ENCODE assay signal across 8 cellular contexts in genomic region chr7:104945599-104945956, GRCh38.
DNase-seq lines count a peak whose midpoint lies in the region; ATAC-seq and TF ChIP-seq lines count a peak whose summit lies in the region.

No MANE protein-coding gene starts in this region.

- no peak overlapping the region for H3K4me3 Mint-ChIP-seq in neural crest cell

- TF ChIP-seq CTCF in OCI-LY1 (IDR thresholded peaks at IDR 0.05; ENCODE audit: low read length) = no peak
- TF ChIP-seq CTCF in neural crest cell (conservative IDR thresholded peaks at IDR 0.05) = no peak

- peak overlapping the region; percentile 5 to 89 (median 78); a peak in 19 of 20 replicates for H3K4me3 ChIP-seq in BLaER1 treated with 17β-estradiol and CSF1 and Interleukin-3, amounts not matched to agents 10 nM and 100 nM
- H3K4me3 ChIP-seq in OCI-LY1 (ENCODE audit: low read depth, low read length, poor library complexity, severe bottlenecking) = peak overlapping the region; percentile 62

- H2AFZ ChIP-seq in OCI-LY1 (ENCODE audit: low read length) = no peak overlapping the region

- peaks cover 0 to 36% (median 21%) of the 10 kb centered on the region in 11 experiments; a peak in 16 of 22 replicates for H3K36me3 ChIP-seq in BLaER1 treated with 17β-estradiol and CSF1 and Interleukin-3, amounts not matched to agents 10 nM and 100 nM
- no peaks in the 10 kb centered on the region for H3K36me3 ChIP-seq in OCI-LY1 (ENCODE audit: insufficient read depth, low read length)

- H3K9me3 ChIP-seq in BLaER1 treated with 17β-estradiol and CSF1 and Interleukin-3, amounts not matched to agents 10 nM and 100 nM (replicated peaks in 1 of 11) = peaks cover 0 to 7% (median under 1%) of the 10 kb centered on the region in 11 experiments; a peak in 7 of 22 replicates
- no peaks in the 10 kb centered on the region for H3K9me3 ChIP-seq in OCI-LY1 (ENCODE audit: low read length)

- no peaks in the 10 kb centered on the region for H3K27me3 Mint-ChIP-seq in neural crest cell (ENCODE audit: low read depth)

- no peak for ATAC-seq in HG03039 (IDR thresholded peaks at IDR 0.05; ENCODE audit: unreplicated experiment)

- CTCF ChIA-PET in HEK293T (lab: Yijun Ruan, JAX) = no interaction called here

- H3F3A ChIP-seq in OCI-LY1 (ENCODE audit: insufficient read depth, low read length) = peaks cover 18% of the 10 kb centered on the region

- no peaks in the 10 kb centered on the region for H3K9me2 ChIP-seq in OCI-LY1 (ENCODE audit: low read depth, low read length)

- POLR2A ChIA-PET in HEK293T (lab: Yijun Ruan, JAX) = interaction anchor here (0.8 kb wide), 1 partner anchor 19 kb away, joined by 4 read pairs; no protein-coding TSS in a partner anchor

- peak overlapping the region; percentile 70 to 98 (median 87) for H3K9ac ChIP-seq in BLaER1 treated with 17β-estradiol and CSF1 and Interleukin-3, amounts not matched to agents 10 nM and 100 nM
- peak overlapping the region; percentile 64 for H3K9ac ChIP-seq in OCI-LY1 (ENCODE audit: low read length)

- peaks cover 0 to 11% (median 0%) of the 10 kb centered on the region in 11 experiments; a peak in 6 of 22 replicates for H4K20me1 ChIP-seq in BLaER1 treated with 17β-estradiol and CSF1 and Interleukin-3, amounts not matched to agents 10 nM and 100 nM
- no peaks in the 10 kb centered on the region for H4K20me1 ChIP-seq in OCI-LY1 (ENCODE audit: insufficient read depth, low read length)

- no peaks in the 10 kb centered on the region for H3K27me3 ChIP-seq in BLaER1 treated with 17β-estradiol and CSF1 and Interleukin-3, amounts not matched to agents 10 nM and 100 nM
- no peaks in the 10 kb centered on the region for H3K27me3 ChIP-seq in OCI-LY1 (ENCODE audit: insufficient read depth, low read length)

- H3K79me2 ChIP-seq in OCI-LY1 (ENCODE audit: insufficient read depth, low read length) = no peaks in the 10 kb centered on the region

- DNase-seq in dermis blood vessel endothelial cell (peak; percentile 35), neural crest cell (ENCODE audit: low read depth, low spot score) (no peak), HEK293T (ENCODE audit: extremely low spot score) (no peak), retina (no peak)
- no peak for DNase-seq in activated CD4-positive, CD25-positive, alpha-beta regulatory T cell (lab: John Stamatoyannopoulos, UW)

- H3K9me3 Mint-ChIP-seq in neural crest cell = peaks cover 4% of the 10 kb centered on the region

- H3K4me1 Mint-ChIP-seq in neural crest cell = peaks cover 33% of the 10 kb centered on the region

- H3K4me1 ChIP-seq in BLaER1 treated with 17β-estradiol and CSF1 and Interleukin-3, amounts not matched to agents 10 nM and 100 nM = peaks cover 52 to 92% (median 78%) of the 10 kb centered on the region in 10 experiments
- peaks cover 90% of the 10 kb centered on the region for H3K4me1 ChIP-seq in OCI-LY1 (ENCODE audit: insufficient read depth, low read length, severe bottlenecking)

- H3K4me2 ChIP-seq in BLaER1 treated with 17β-estradiol and CSF1 and Interleukin-3, amounts not matched to agents 10 nM and 100 nM = peak overlapping the region; percentile 76 to 96 (median 86)
- peak overlapping the region; percentile 69 for H3K4me2 ChIP-seq in OCI-LY1 (ENCODE audit: low read length)

- H3K27ac ChIP-seq in BLaER1 treated with 17β-estradiol and CSF1 and Interleukin-3, amounts not matched to agents 10 nM and 100 nM = peak overlapping the region; percentile 91 to 100 (median 96)
- H3K27ac ChIP-seq in OCI-LY1 (ENCODE audit: low read depth, low read length, poor library complexity, severe bottlenecking) = peak overlapping the region; percentile 99

- H3K36me3 Mint-ChIP-seq in neural crest cell (ENCODE audit: low read depth) = peaks cover 2% of the 10 kb centered on the region

- H3K27ac Mint-ChIP-seq in neural crest cell (ENCODE audit: unreplicated experiment) = peak overlapping the region; percentile 96

TF ChIP-seq in HEK293T, 16 proteins besides CTCF, POLR2A, EP300 and RAD21:
- TF ChIP-seq L3MBTL2 (conservative IDR thresholded peaks at IDR 0.05) (no peak), NFRKB (IDR thresholded peaks at IDR 0.05) (no peak), FOXK2 (IDR thresholded peaks at IDR 0.05) (no peak), SP1 (IDR thresholded peaks at IDR 0.05) (no peak), ELF4 (IDR thresholded peaks at IDR 0.05) (no peak), FOXA1 (IDR thresholded peaks at IDR 0.05) (no peak), ZNF384 (IDR thresholded peaks at IDR 0.05) (no peak), CTBP1 (IDR thresholded peaks at IDR 0.05; ENCODE audit: borderline replicate concordance) (no peak), HDGF (IDR thresholded peaks at IDR 0.05; ENCODE audit: borderline replicate concordance) (no peak), FOXM1 (IDR thresholded peaks at IDR 0.05; ENCODE audit: borderline replicate concordance) (no peak), BHLHE40 (IDR thresholded peaks at IDR 0.05; ENCODE audit: borderline replicate concordance) (no peak), TARDBP (IDR thresholded peaks at IDR 0.05) (no peak), LEF1 (IDR thresholded peaks at IDR 0.05; ENCODE audit: borderline replicate concordance) (no peak), SUZ12 (IDR thresholded peaks at IDR 0.05) (no peak), ARNT (IDR thresholded peaks at IDR 0.05) (no peak)
- TF ChIP-seq, protein P1, sequence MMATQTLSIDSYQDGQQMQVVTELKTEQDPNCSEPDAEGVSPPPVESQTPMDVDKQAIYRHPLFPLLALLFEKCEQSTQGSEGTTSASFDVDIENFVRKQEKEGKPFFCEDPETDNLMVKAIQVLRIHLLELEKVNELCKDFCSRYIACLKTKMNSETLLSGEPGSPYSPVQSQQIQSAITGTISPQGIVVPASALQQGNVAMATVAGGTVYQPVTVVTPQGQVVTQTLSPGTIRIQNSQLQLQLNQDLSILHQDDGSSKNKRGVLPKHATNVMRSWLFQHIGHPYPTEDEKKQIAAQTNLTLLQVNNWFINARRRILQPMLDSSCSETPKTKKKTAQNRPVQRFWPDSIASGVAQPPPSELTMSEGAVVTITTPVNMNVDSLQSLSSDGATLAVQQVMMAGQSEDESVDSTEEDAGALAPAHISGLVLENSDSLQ (IDR thresholded peaks at IDR 0.05) = no peak
